Comparison of ENCODE assay signal across 1 cellular context in the genomic region with DNA sequence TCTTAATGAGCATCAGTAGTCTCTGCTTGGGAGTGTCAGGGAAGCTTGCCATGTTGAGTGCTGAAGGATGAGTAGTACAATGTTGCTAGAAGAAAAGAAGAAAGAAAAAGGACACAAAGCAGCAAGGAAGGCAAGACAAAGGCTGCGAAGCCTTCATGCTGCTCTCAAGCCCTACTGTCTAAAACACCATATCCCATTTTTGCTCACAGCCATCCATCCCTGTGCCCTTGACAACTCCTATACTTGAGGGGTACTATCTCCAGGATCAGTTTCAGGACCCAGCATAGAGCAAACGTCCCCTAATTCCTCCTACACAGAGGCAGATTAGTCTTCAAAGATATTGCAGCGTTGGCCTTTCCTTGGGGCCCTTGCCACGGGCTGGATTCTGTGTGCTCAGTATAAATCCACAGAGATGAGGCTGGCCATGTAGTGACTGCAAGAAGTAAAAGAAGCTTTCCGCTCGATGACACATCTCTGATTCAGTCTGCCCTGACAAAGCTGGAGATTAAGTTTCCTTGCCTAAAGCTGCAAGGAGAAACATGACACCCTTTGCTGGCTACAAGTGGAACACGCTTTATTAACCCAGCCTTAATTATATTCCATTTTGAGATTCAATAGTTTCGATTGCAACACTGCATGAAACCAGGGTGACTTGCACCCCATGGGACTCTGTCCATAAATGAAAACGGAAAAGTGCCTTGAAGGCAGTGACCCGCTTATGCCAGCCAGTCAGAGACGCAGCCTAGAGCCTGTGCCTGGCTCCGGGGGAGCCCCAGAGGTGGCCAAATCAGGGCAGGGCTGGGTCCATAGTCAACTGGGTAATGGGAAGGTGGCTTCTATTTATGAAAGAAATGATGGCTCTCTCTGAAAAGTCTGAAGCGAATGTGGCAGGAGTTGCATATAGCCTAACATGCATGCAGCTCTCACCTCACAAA.
TF ChIP-seq lines count a peak whose summit lies in the region.

No MANE protein-coding gene starts in this region.

TF ChIP-seq in HCT116, 20 proteins besides CTCF, POLR2A, EP300 and RAD21 (continued from another document):
- TF ChIP-seq, protein P1, sequence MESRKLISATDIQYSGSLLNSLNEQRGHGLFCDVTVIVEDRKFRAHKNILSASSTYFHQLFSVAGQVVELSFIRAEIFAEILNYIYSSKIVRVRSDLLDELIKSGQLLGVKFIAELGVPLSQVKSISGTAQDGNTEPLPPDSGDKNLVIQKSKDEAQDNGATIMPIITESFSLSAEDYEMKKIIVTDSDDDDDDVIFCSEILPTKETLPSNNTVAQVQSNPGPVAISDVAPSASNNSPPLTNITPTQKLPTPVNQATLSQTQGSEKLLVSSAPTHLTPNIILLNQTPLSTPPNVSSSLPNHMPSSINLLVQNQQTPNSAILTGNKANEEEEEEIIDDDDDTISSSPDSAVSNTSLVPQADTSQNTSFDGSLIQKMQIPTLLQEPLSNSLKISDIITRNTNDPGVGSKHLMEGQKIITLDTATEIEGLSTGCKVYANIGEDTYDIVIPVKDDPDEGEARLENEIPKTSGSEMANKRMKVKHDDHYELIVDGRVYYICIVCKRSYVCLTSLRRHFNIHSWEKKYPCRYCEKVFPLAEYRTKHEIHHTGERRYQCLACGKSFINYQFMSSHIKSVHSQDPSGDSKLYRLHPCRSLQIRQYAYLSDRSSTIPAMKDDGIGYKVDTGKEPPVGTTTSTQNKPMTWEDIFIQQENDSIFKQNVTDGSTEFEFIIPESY (IDR thresholded peaks at IDR 0.05; ENCODE audit: extremely low read depth, insufficient replicate concordance, low read length), result peak; percentile 56
- TF ChIP-seq ZFX (IDR thresholded peaks at IDR 0.05), result no peak
- peak; percentile 54; the same call in 1 of the 2 replicates for TF ChIP-seq POLR2AphosphoS5 (IDR thresholded peaks at IDR 0.05; ENCODE audit: low read depth, low read length)
- TF ChIP-seq CBX3 (IDR thresholded peaks at IDR 0.05; ENCODE audit: low read depth), result no peak
- TF ChIP-seq, protein P2, sequence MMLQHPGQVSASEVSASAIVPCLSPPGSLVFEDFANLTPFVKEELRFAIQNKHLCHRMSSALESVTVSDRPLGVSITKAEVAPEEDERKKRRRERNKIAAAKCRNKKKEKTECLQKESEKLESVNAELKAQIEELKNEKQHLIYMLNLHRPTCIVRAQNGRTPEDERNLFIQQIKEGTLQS (IDR thresholded peaks at IDR 0.05), result no peak
- TF ChIP-seq ZNF274 (IDR thresholded peaks at IDR 0.05; ENCODE audit: low read depth, low read length), result no peak
- TF ChIP-seq YY1 (IDR thresholded peaks at IDR 0.05; ENCODE audit: extremely low read depth, insufficient replicate concordance, low read depth, low read length), result no peak
